17 cellular contexts compared by ENCODE assay signal in the genomic region with DNA sequence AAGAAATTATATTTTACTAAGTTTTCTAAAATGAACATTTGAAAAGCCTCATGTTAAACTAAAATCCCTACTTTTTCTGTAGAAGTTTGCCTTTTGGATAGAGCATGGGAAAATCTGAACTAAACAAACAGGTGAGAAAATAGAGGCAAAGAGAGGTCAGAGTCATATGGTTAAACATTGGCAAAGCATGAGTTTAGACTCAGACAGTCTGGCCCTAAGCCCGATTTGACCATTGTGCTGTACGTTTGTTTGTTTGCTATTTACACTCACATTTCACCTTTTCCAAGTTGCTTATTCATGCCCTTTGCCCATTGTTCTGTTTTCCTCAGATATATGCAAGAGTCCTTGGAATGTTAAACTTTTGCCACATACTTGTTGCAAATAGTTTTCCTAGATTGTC.
A peak's percentile ranks its signal among the peaks of the same experiment; 100 is the strongest.
DNase-seq lines count a peak whose midpoint lies in the region; ATAC-seq, FAIRE-seq and TF ChIP-seq lines count a peak whose summit lies in the region.
"Had no signal": no experiment of that assay in that cellular context is flagged by ENCODE, and none has a peak within 500 bp of the region (broad histone marks: within the 10 kb centered on the region; RNA-seq: fewer than 3 reads in every experiment).

No MANE protein-coding gene starts in this region.

- no peaks in the 10 kb centered on the region for H3K36me3 ChIP-seq in endothelial cell of umbilical vein (ENCODE audit: control insufficient read depth in 2 of 2, extremely low read depth in 1 of 2, insufficient read depth in 2 of 2, low read length in 2 of 2)
- no peaks in the 10 kb centered on the region for H3K36me3 ChIP-seq in mucosa of descending colon (ENCODE audit: low read depth)
- H3K36me3 ChIP-seq in neuronal stem cell (replicated peaks in 1 of 2; ENCODE audit: control insufficient read depth in 2 of 2, insufficient read depth in 2 of 2, low read length in 2 of 2), result no peaks in the 10 kb centered on the region
- no peaks in the 10 kb centered on the region for H3K36me3 ChIP-seq in prostate gland
- H3K36me3 ChIP-seq: sigmoid colon had no signal

- H2AK5ac ChIP-seq in neuronal stem cell (ENCODE audit: low read depth, low read length), result no peak overlapping the region

- H3K4me2 ChIP-seq in endothelial cell of umbilical vein (ENCODE audit: insufficient read depth, low read length) (no peak overlapping the region), neuronal stem cell (ENCODE audit: insufficient read depth, low read length, poor library complexity, severe bottlenecking) (no peak overlapping the region)

- H2BK120ac ChIP-seq in neuronal stem cell (ENCODE audit: low read depth, low read length), result no peak overlapping the region

- CTCF ChIA-PET in endothelial cell of umbilical vein (lab: Charles Lee), result no interaction called here

- intact Hi-C loops in endothelial cell of umbilical vein (cut with micrococcal nuclease) (no loop called here), mucosa of descending colon (cut with DNase I, micrococcal nuclease) (no loop called here), prostate gland (cut with DNase I) (no loop called here)

- H2BK15ac ChIP-seq in neuronal stem cell (ENCODE audit: low read length), result no peak overlapping the region

- H2AFZ ChIP-seq in endothelial cell of umbilical vein (ENCODE audit: low read depth, low read length) (no peak overlapping the region), neuronal stem cell (ENCODE audit: low read length) (no peak overlapping the region)

- no peak overlapping the region for H3K23ac ChIP-seq in neuronal stem cell (ENCODE audit: low read depth, low read length, poor library complexity)

- TF ChIP-seq POLR2A in endothelial cell of umbilical vein (IDR thresholded peaks at IDR 0.05; ENCODE audit: low read depth, low read length) (no peak), prostate gland (IDR thresholded peaks at IDR 0.05) (no peak)

- H3K14ac ChIP-seq in neuronal stem cell (ENCODE audit: low read length), result no peak overlapping the region

- H3K79me2 ChIP-seq in endothelial cell of umbilical vein (ENCODE audit: control insufficient read depth, insufficient read depth, low read length), result no peaks in the 10 kb centered on the region

- no peak overlapping the region for H3K4ac ChIP-seq in neuronal stem cell (ENCODE audit: low read length)

- no peak overlapping the region for H3K18ac ChIP-seq in neuronal stem cell (ENCODE audit: low read length)

- DNase-seq in DMS53 treated with DMSO at 0.1 percent for 48 hours (lab: John Stamatoyannopoulos, UW; ENCODE audit: unreplicated experiment) (peak; percentile 4), OCI-M1 (lab: John Stamatoyannopoulos, UW) (peak; percentile 49), endothelial cell of umbilical vein (ENCODE audit: low read depth, low spot score) (no peak), mucosa of descending colon (peak in 1 of 3 donors; percentile 30), neuronal stem cell (ENCODE audit: low spot score) (no peak), NCI-H446 (lab: John Stamatoyannopoulos, UW) (no peak), prostate gland (ENCODE audit: low spot score) (no peak), activated T-cell treated with anti-CD3 and anti-CD28 coated beads for 4 hours (no peak)
- DNase-seq: activated T-cell treated with anti-CD3 and anti-CD28 coated beads, Interleukin-2, amount 50 U/mL, for 48 hours; foreskin keratinocyte; NCI-H2081 treated with DMSO at 0.1 percent for 48 hours; NCI-H526 treated with DMSO at 0.1 percent for 48 hours; sigmoid colon; stimulated activated CD4-positive, alpha-beta T cell treated with anti-CD3 and anti-CD28 coated beads, Interleukin-4, amount 100 ng/mL, for 24 hours; stimulated activated CD8-positive, alpha-beta memory T cell treated with anti-CD3 and anti-CD28 coated beads, Interleukin-4, amount 100 ng/mL, for 48 hours had no signal

- H4K8ac ChIP-seq in neuronal stem cell (ENCODE audit: low read depth, low read length), result no peak overlapping the region

- H3K79me1 ChIP-seq in neuronal stem cell (ENCODE audit: low read depth, low read length), result no peaks in the 10 kb centered on the region

- peak; percentile 60 for ATAC-seq in mucosa of descending colon
- ATAC-seq: foreskin keratinocyte had no signal

- H3K9me1 ChIP-seq in endothelial cell of umbilical vein (replicated peaks; ENCODE audit: control insufficient read depth, extremely low read depth, insufficient read depth, low read length), result no peaks in the 10 kb centered on the region

- H3K27me3 ChIP-seq in endothelial cell of umbilical vein (ENCODE audit: control insufficient read depth in 2 of 2, insufficient read depth in 2 of 2, low read length in 2 of 2) (peaks cover 0 to 1% of the 10 kb centered on the region in 2 experiments), neuronal stem cell (ENCODE audit: control insufficient read depth in 3 of 3, insufficient read depth in 3 of 3, low read depth in 1 of 3, low read length in 3 of 3) (no peaks in the 10 kb centered on the region), prostate gland (replicated peaks; ENCODE audit: insufficient read depth) (no peaks in the 10 kb centered on the region)
- H3K27me3 ChIP-seq: sigmoid colon had no signal

- H3K4me1 ChIP-seq in endothelial cell of umbilical vein (ENCODE audit: control insufficient read depth, extremely low read depth, insufficient read depth, low read length) (peaks cover 3% of the 10 kb centered on the region), mucosa of descending colon (ENCODE audit: low read depth) (peaks cover 14% of the 10 kb centered on the region), neuronal stem cell (ENCODE audit: control insufficient read depth in 2 of 2, insufficient read depth in 1 of 2, low read depth in 1 of 2, low read length in 2 of 2) (peaks cover 0 to 5% of the 10 kb centered on the region in 2 donors), prostate gland (replicated peaks) (no peaks in the 10 kb centered on the region)
- H3K4me1 ChIP-seq: foreskin keratinocyte, sigmoid colon had no signal

- H4K20me1 ChIP-seq in endothelial cell of umbilical vein (replicated peaks; ENCODE audit: control insufficient read depth, extremely low read depth, insufficient read depth, low read length), result no peaks in the 10 kb centered on the region

- no peak for TF ChIP-seq CTCF in endothelial cell of umbilical vein (IDR thresholded peaks at IDR 0.05; ENCODE audit: extremely low read depth in 1 of 2, insufficient read depth in 1 of 2, low read depth in 1 of 2, low read length in 2 of 2)
- no peak for TF ChIP-seq CTCF in mucosa of descending colon (IDR thresholded peaks at IDR 0.05)
- TF ChIP-seq CTCF in prostate gland (IDR thresholded peaks at IDR 0.05), result no peak

- H3K27ac ChIP-seq in endothelial cell of umbilical vein (ENCODE audit: insufficient read depth, low read depth, low read length) (no peak overlapping the region), neuronal stem cell (replicated peaks; ENCODE audit: low read length) (no peak overlapping the region), prostate gland (no peak overlapping the region)
- H3K27ac ChIP-seq: foreskin keratinocyte, sigmoid colon had no signal

- no CpG with 5 or more reads among the region's 2 CpGs for WGBS in neuronal stem cell (ENCODE audit: extremely low coverage in 2 of 2, insufficient read length in 2 of 2, insufficient replicate concordance in 1 of 2), 2 donors
- WGBS in prostate gland, result 30% methylated on average over 2 of the region's 2 CpGs

- no peaks in the 10 kb centered on the region for H3K9me3 ChIP-seq in endothelial cell of umbilical vein (replicated peaks; ENCODE audit: control insufficient read depth, insufficient read depth, low read length)
- no peaks in the 10 kb centered on the region for H3K9me3 ChIP-seq in mucosa of descending colon
- peaks cover 0 to 2% of the 10 kb centered on the region in 2 donors for H3K9me3 ChIP-seq in neuronal stem cell (replicated peaks in 1 of 2; ENCODE audit: control insufficient read depth in 2 of 2, insufficient read depth in 1 of 2, low read depth in 1 of 2, low read length in 2 of 2)
- no peaks in the 10 kb centered on the region for H3K9me3 ChIP-seq in prostate gland
- H3K9me3 ChIP-seq: sigmoid colon had no signal

- POLR2A ChIA-PET in endothelial cell of umbilical vein (lab: Charles Lee), result no interaction called here

- H3K9ac ChIP-seq in endothelial cell of umbilical vein (replicated peaks; ENCODE audit: extremely low read depth, insufficient read depth, low read length) (no peak overlapping the region), neuronal stem cell (ENCODE audit: low read depth, low read length, poor library complexity) (no peak overlapping the region)

- H2BK5ac ChIP-seq in neuronal stem cell (ENCODE audit: low read length), result no peak overlapping the region

- no peak overlapping the region for H2BK12ac ChIP-seq in neuronal stem cell (ENCODE audit: low read length)

- dilution Hi-C loops in endothelial cell of umbilical vein (cut with MboI; ENCODE audit: extremely low pct_ligation_motif_present, low sequenced_read_pairs), result no loop called here

- H4K91ac ChIP-seq in neuronal stem cell (ENCODE audit: low read depth, low read length, poor library complexity), result no peak overlapping the region

- BruUV-seq in endothelial cell of umbilical vein (replicated peaks; lab: Mats Ljungman, UMichigan), result no TSS peak

- peak; percentile 91 for FAIRE-seq in endothelial cell of umbilical vein (lab: Jason Lieb, UNC)
- FAIRE-seq: H54, RCC 7860 had no signal

- H3K4me3 ChIP-seq in endothelial cell of umbilical vein (replicated peaks in 1 of 3; ENCODE audit: insufficient read depth in 1 of 3, low read depth in 1 of 3, low read length in 3 of 3), result no peak overlapping the region
- H3K4me3 ChIP-seq in mucosa of descending colon, result no peak overlapping the region
- no peak overlapping the region for H3K4me3 ChIP-seq in neuronal stem cell (ENCODE audit: low read length in 2 of 2)
- H3K4me3 ChIP-seq in prostate gland, result no peak overlapping the region
- H3K4me3 ChIP-seq: sigmoid colon had no signal

TF ChIP-seq in endothelial cell of umbilical vein, 7 proteins besides CTCF, POLR2A, EP300 and RAD21:
- TF ChIP-seq EZH2 (IDR thresholded peaks at IDR 0.05; ENCODE audit: borderline replicate concordance, low read depth, low read length, severe bottlenecking) (no peak), MAX (IDR thresholded peaks at IDR 0.05; ENCODE audit: insufficient read depth, insufficient read length) (no peak), JUN (IDR thresholded peaks at IDR 0.05; ENCODE audit: borderline replicate concordance, insufficient read depth, insufficient read length, low read depth) (no peak), FOS (IDR thresholded peaks at IDR 0.05; ENCODE audit: borderline replicate concordance, insufficient read depth, low read length) (no peak), GATA2 (IDR thresholded peaks at IDR 0.05; ENCODE audit: insufficient read depth, insufficient read length, low read depth, low read length) (no peak), POLR2AphosphoS5 (IDR thresholded peaks at IDR 0.05; ENCODE audit: insufficient read depth, low read depth, low read length) (no peak), MYC (IDR thresholded peaks at IDR 0.05; ENCODE audit: low read depth, low read length) (no peak)

Comparison
In these comparisons a context has a peak if more than half of its experiments do, and no peak if none do; other contexts are left out.
1. DNase-seq: peak in DMS53 treated with DMSO at 0.1 percent for 48 hours (single experiment) and OCI-M1 (single experiment); none in endothelial cell of umbilical vein (single experiment), neuronal stem cell (single experiment), NCI-H446 (0 of 2), prostate gland (single experiment) and activated T-cell treated with anti-CD3 and anti-CD28 coated beads for 4 hours (single experiment).